ENCODE assay signal across 19 cellular contexts in genomic region chr14:33602396-33602795, GRCh38.
DNase-seq lines count a peak whose midpoint lies in the region; TF ChIP-seq lines count a peak whose summit lies in the region.
"Had no signal": no experiment of that assay in that cellular context is flagged by ENCODE, and none has a peak within 500 bp of the region (broad histone marks: within the 10 kb centered on the region; RNA-seq: fewer than 3 reads in every experiment).

No MANE protein-coding gene starts in this region.

- H3K4me1 ChIP-seq in SJSA1 (replicated peaks), result peaks cover 14% of the 10 kb centered on the region
- H3K4me1 ChIP-seq in neuronal stem cell (ENCODE audit: control insufficient read depth in 2 of 2, insufficient read depth in 1 of 2, low read depth in 1 of 2, low read length in 2 of 2), result no peaks in the 10 kb centered on the region
- H3K4me1 ChIP-seq: Caco-2 had no signal

- H2BK120ac ChIP-seq in neuronal stem cell (ENCODE audit: low read depth, low read length), result no peak overlapping the region

- no peaks in the 10 kb centered on the region for H3K27me3 ChIP-seq in SJSA1 (replicated peaks)
- H3K27me3 ChIP-seq in neuronal stem cell (ENCODE audit: control insufficient read depth in 3 of 3, insufficient read depth in 3 of 3, low read depth in 1 of 3, low read length in 3 of 3), result no peaks in the 10 kb centered on the region

- no peaks in the 10 kb centered on the region for H3K9me3 ChIP-seq in SJSA1 (replicated peaks)
- H3K9me3 ChIP-seq in neuronal stem cell (replicated peaks in 1 of 2; ENCODE audit: control insufficient read depth in 2 of 2, insufficient read depth in 1 of 2, low read depth in 1 of 2, low read length in 2 of 2), result no peaks in the 10 kb centered on the region
- H3K9me3 ChIP-seq: Caco-2 had no signal

- H3K27ac ChIP-seq in SJSA1, result no peak overlapping the region
- H3K27ac ChIP-seq in neuronal stem cell (replicated peaks; ENCODE audit: low read length), result no peak overlapping the region

- no peak overlapping the region for H2AK5ac ChIP-seq in neuronal stem cell (ENCODE audit: low read depth, low read length)

- no peak overlapping the region for H2AFZ ChIP-seq in neuronal stem cell (ENCODE audit: low read length)

- H3K4me2 ChIP-seq in neuronal stem cell (ENCODE audit: insufficient read depth, low read length, poor library complexity, severe bottlenecking), result no peak overlapping the region

- H3K9ac ChIP-seq in neuronal stem cell (ENCODE audit: low read depth, low read length, poor library complexity), result no peak overlapping the region

- whole genome bisulfite sequencing in neuronal stem cell (ENCODE audit: extremely low coverage in 2 of 2, insufficient read length in 2 of 2, insufficient replicate concordance in 1 of 2), 2 donors, result no CpG with 5 or more reads among the region's 3 CpGs

- no peak overlapping the region for H4K8ac ChIP-seq in neuronal stem cell (ENCODE audit: low read depth, low read length)

- no peak overlapping the region for H3K18ac ChIP-seq in neuronal stem cell (ENCODE audit: low read length)

- no peak overlapping the region for H2BK5ac ChIP-seq in neuronal stem cell (ENCODE audit: low read length)

- H3K36me3 ChIP-seq in SJSA1, result no peaks in the 10 kb centered on the region
- no peaks in the 10 kb centered on the region for H3K36me3 ChIP-seq in neuronal stem cell (replicated peaks in 1 of 2; ENCODE audit: control insufficient read depth in 2 of 2, insufficient read depth in 2 of 2, low read length in 2 of 2)

- H3K4ac ChIP-seq in neuronal stem cell (ENCODE audit: low read length), result no peak overlapping the region

- no peak for TF ChIP-seq CTCF in choroid plexus epithelial cell (conservative IDR thresholded peaks at IDR 0.05; ENCODE audit: low read depth, low read length)

- no peak overlapping the region for H2BK15ac ChIP-seq in neuronal stem cell (ENCODE audit: low read length)

- H3K14ac ChIP-seq in neuronal stem cell (ENCODE audit: low read length), result no peak overlapping the region

- no peak overlapping the region for H3K4me3 ChIP-seq in SJSA1
- H3K4me3 ChIP-seq in choroid plexus epithelial cell (ENCODE audit: low read depth, low read length), result no peak overlapping the region
- H3K4me3 ChIP-seq in neuronal stem cell (ENCODE audit: low read length in 2 of 2), result no peak overlapping the region

- H2BK12ac ChIP-seq in neuronal stem cell (ENCODE audit: low read length), result no peak overlapping the region

- no peaks in the 10 kb centered on the region for H3K79me1 ChIP-seq in neuronal stem cell (ENCODE audit: low read depth, low read length)

- H3K23ac ChIP-seq in neuronal stem cell (ENCODE audit: low read depth, low read length, poor library complexity), result no peak overlapping the region

- peak; percentile 17 for DNase-seq in NCI-H748 (lab: John Stamatoyannopoulos, UW; ENCODE audit: unreplicated experiment)
- DNase-seq in NCI-H748 treated with DMSO at 0.1 percent for 48 hours (lab: John Stamatoyannopoulos, UW), result no peak
- DNase-seq in SJSA1 (ENCODE audit: low read depth in 1 of 2, low spot score in 2 of 2), result peak; percentile 75 to 79
- peak; percentile 45 for DNase-seq in choroid plexus epithelial cell (ENCODE audit: low read depth)
- no peak for DNase-seq in neuronal stem cell (ENCODE audit: low spot score)
- DNase-seq in HPDE6-E6E7 (ENCODE audit: extremely low spot score), result no peak
- DNase-seq in SIG-M5 (lab: John Stamatoyannopoulos, UW), result no peak
- DNase-seq: Caco-2; CD4-positive, alpha-beta T cell; DMS153; GOT3; KG1; NCI-H1048; NCI-H1436; NCI-H1930; NCI-H510A; NCI-H82; RPMI8226; SHP77 treated with DMSO at 0.1 percent for 48 hours had no signal

- no peak overlapping the region for H4K91ac ChIP-seq in neuronal stem cell (ENCODE audit: low read depth, low read length, poor library complexity)

Comparison
In these comparisons a context has a peak if more than half of its experiments do, and no peak if none do; other contexts are left out.
1. DNase-seq: peak in NCI-H748 (single experiment), SJSA1 (2 of 2) and choroid plexus epithelial cell (single experiment); none in NCI-H748 treated with DMSO at 0.1 percent for 48 hours (single experiment), neuronal stem cell (single experiment), HPDE6-E6E7 (single experiment) and SIG-M5 (single experiment).